ENCODE assay signal across 9 cellular contexts in genomic region chr3:28286595-28286994, GRCh38. TPM values are rescaled to one million over a fixed set of nuclear protein-coding genes. Genes with fewer than 3 reads are reported as not detected.
DNase-seq lines count a peak whose midpoint lies in the region; ATAC-seq and TF ChIP-seq lines count a peak whose summit lies in the region.
"Had no signal": no experiment of that assay in that cellular context is flagged by ENCODE, and none has a peak within 500 bp of the region (broad histone marks: within the 10 kb centered on the region; RNA-seq: fewer than 3 reads in every experiment).

No MANE protein-coding gene starts in this region.

- CTCF ChIA-PET in SK-N-SH (lab: Yijun Ruan, JAX) = interaction anchor here (1.0 to 4.2 kb wide), 12 partner anchors 8 to 574 kb away, joined by 3 to 30 read pairs (median 4); partner anchors contain the start of genes CMC1 and EOMES

- no peaks in the 10 kb centered on the region; a peak in 1 of 4 replicates for H3K4me1 ChIP-seq in SK-N-SH (ENCODE audit: control insufficient read depth in 1 of 2, insufficient read depth in 2 of 2, low read depth in 1 of 2, low read length in 1 of 2)

- DNase-seq in NCI-H1417 (lab: John Stamatoyannopoulos, UW) (peak in 2 of 3 experiments; percentile 1 to 58), NCI-H1417 treated with DMSO at 0.1 percent for 48 hours (lab: John Stamatoyannopoulos, UW) (no peak), HPDE6-E6E7 (ENCODE audit: extremely low spot score) (peak; percentile 0), SK-N-SH (peak; percentile 26), fibroblast of the aortic adventitia (ENCODE audit: low read depth) (peak; percentile 65), progenitor cell of endocrine pancreas (ENCODE audit: low spot score, unreplicated experiment) (no peak)
- DNase-seq in stimulated activated CD4-positive, alpha-beta T cell treated with anti-CD3 and anti-CD28 coated beads, Interleukin-4, amount 100 ng/mL, for 24 hours = no peak

- no peaks in the 10 kb centered on the region for H3K9me3 Mint-ChIP-seq in progenitor cell of endocrine pancreas (ENCODE audit: low read depth)

- no peaks in the 10 kb centered on the region for H3K27me3 ChIP-seq in SK-N-SH (ENCODE audit: insufficient read depth)
- H3K27me3 ChIP-seq: BLaER1 treated with 17β-estradiol and CSF1 and Interleukin-3, amounts not matched to agents 10 nM and 100 nM had no signal

- no peak overlapping the region for H3K4me3 Mint-ChIP-seq in progenitor cell of endocrine pancreas (ENCODE audit: low read depth)

- H3K4me1 Mint-ChIP-seq in progenitor cell of endocrine pancreas (ENCODE audit: low read depth) = peaks cover 8% of the 10 kb centered on the region

- POLR2A ChIA-PET in SK-N-SH (lab: Yijun Ruan, JAX) = no interaction called here

- H3K9ac ChIP-seq in SK-N-SH = no peak overlapping the region

- peaks cover 8% of the 10 kb centered on the region in 2 experiments for H3K36me3 ChIP-seq in SK-N-SH (replicated peaks in 1 of 2; ENCODE audit: control insufficient read depth in 1 of 2, insufficient read depth in 2 of 2, low read length in 1 of 2)

- H2AFZ ChIP-seq in SK-N-SH (ENCODE audit: low read depth) = no peak overlapping the region

- H3K9me3 ChIP-seq in SK-N-SH = no peaks in the 10 kb centered on the region

- H3K27ac Mint-ChIP-seq in progenitor cell of endocrine pancreas = no peak overlapping the region

- H4K20me1 ChIP-seq in SK-N-SH (ENCODE audit: insufficient read depth) = no peaks in the 10 kb centered on the region

- peak; percentile 72 for TF ChIP-seq RAD21 in SK-N-SH (IDR thresholded peaks at IDR 0.05; ENCODE audit: low read length)

- H3K36me3 Mint-ChIP-seq in progenitor cell of endocrine pancreas (ENCODE audit: insufficient read depth) = peaks cover 5% of the 10 kb centered on the region

- H3K4me2 ChIP-seq in SK-N-SH = no peak overlapping the region
- H3K4me2 ChIP-seq: BLaER1 treated with 17β-estradiol and CSF1 and Interleukin-3, amounts not matched to agents 10 nM and 100 nM had no signal

- H3K4me3 ChIP-seq in SK-N-SH (ENCODE audit: low read depth in 2 of 2, low read length in 1 of 2) (no peak overlapping the region), fibroblast of the aortic adventitia (ENCODE audit: low read depth, low read length) (no peak overlapping the region)
- H3K4me3 ChIP-seq: BLaER1 treated with 17β-estradiol and CSF1 and Interleukin-3, amounts not matched to agents 10 nM and 100 nM had no signal

- H3K79me2 ChIP-seq in SK-N-SH (ENCODE audit: insufficient read depth) = no peaks in the 10 kb centered on the region

- no peak for TF ChIP-seq EP300 in SK-N-SH (IDR thresholded peaks at IDR 0.05; ENCODE audit: borderline replicate concordance in 1 of 2, low read depth in 1 of 2, low read length in 1 of 2)

- H3F3A ChIP-seq in SK-N-SH (replicated peaks; ENCODE audit: insufficient read depth) = no peaks in the 10 kb centered on the region

- peak; percentile 87 for ATAC-seq in GM21526 (IDR thresholded peaks at IDR 0.05; ENCODE audit: low FRiP score, unreplicated experiment)

- no peaks in the 10 kb centered on the region for H3K9me2 ChIP-seq in SK-N-SH

- TF ChIP-seq CTCF in SK-N-SH (IDR thresholded peaks at IDR 0.05) (peak; percentile 65), fibroblast of the aortic adventitia (IDR thresholded peaks at IDR 0.05; ENCODE audit: insufficient read depth, low read length) (peak; percentile 65), progenitor cell of endocrine pancreas (IDR thresholded peaks at IDR 0.05; ENCODE audit: unreplicated experiment) (peak; percentile 64)

- H3K27me3 Mint-ChIP-seq in progenitor cell of endocrine pancreas = no peaks in the 10 kb centered on the region

- H3K27ac ChIP-seq in SK-N-SH (ENCODE audit: low read depth in 2 of 2, low read length in 1 of 2) = no peak overlapping the region
- H3K27ac ChIP-seq: BLaER1 treated with 17β-estradiol and CSF1 and Interleukin-3, amounts not matched to agents 10 nM and 100 nM had no signal

TF ChIP-seq in SK-N-SH, 30 proteins besides CTCF, POLR2A, EP300 and RAD21:
- TF ChIP-seq FOXM1 (IDR thresholded peaks at IDR 0.05; ENCODE audit: low read depth) = no peak
- TF ChIP-seq JUND (IDR thresholded peaks at IDR 0.05) = no peak
- peak; percentile 51 for TF ChIP-seq CHD2 (IDR thresholded peaks at IDR 0.05; ENCODE audit: low read length, partially characterized antibody)
- TF ChIP-seq ZBTB33 (IDR thresholded peaks at IDR 0.05; ENCODE audit: borderline replicate concordance, low read depth) = no peak
- no peak for TF ChIP-seq MXI1 (IDR thresholded peaks at IDR 0.05; ENCODE audit: low read depth, low read length)
- no peak for TF ChIP-seq YY1 (IDR thresholded peaks at IDR 0.05; ENCODE audit: low read depth)
- TF ChIP-seq SMC3 (IDR thresholded peaks at IDR 0.05; ENCODE audit: low read depth, low read length) = peak; percentile 38; the same call in 1 of the 2 replicates
- no peak for TF ChIP-seq RCOR1 (IDR thresholded peaks at IDR 0.05; ENCODE audit: low read length)
- no peak for TF ChIP-seq MAX (IDR thresholded peaks at IDR 0.05; ENCODE audit: low read depth)

RNA-seq across cellular contexts. Expression of gene CMC1, which starts 45.2 kb away (rescaled TPM):
- polyA plus RNA-seq in SK-N-SH (2012; rRNA removed) = 21.4 and 24.1 TPM in 2 replicates
- polyA plus RNA-seq in SK-N-SH (2012; cell fraction: cytosol; rRNA removed) = 29.3 and 37.8 TPM in 2 replicates
- 13.1 and 14.3 TPM in 2 replicates for polyA plus RNA-seq in SK-N-SH (2012; cell fraction: nucleus; rRNA removed)
- total RNA-seq in fibroblast of the aortic adventitia (ENCODE audit: low replicate concordance) (2.5 and 8.5 TPM in 2 replicates), progenitor cell of endocrine pancreas (14.3 and 16.2 TPM in 2 replicates)

Comparison
In these comparisons a context has a peak if more than half of its experiments do, and no peak if none do; other contexts are left out.
1. DNase-seq: peak in NCI-H1417 (2 of 3), HPDE6-E6E7 (single experiment), SK-N-SH (single experiment) and fibroblast of the aortic adventitia (single experiment); none in NCI-H1417 treated with DMSO at 0.1 percent for 48 hours (single experiment), progenitor cell of endocrine pancreas (single experiment) and stimulated activated CD4-positive, alpha-beta T cell treated with anti-CD3 and anti-CD28 coated beads, Interleukin-4, amount 100 ng/mL, for 24 hours (single experiment).
2. Peak in every context shown above with its lines, with median percentiles within 50 percentile points of each other: CTCF ChIP-seq.